In the genomic region with DNA sequence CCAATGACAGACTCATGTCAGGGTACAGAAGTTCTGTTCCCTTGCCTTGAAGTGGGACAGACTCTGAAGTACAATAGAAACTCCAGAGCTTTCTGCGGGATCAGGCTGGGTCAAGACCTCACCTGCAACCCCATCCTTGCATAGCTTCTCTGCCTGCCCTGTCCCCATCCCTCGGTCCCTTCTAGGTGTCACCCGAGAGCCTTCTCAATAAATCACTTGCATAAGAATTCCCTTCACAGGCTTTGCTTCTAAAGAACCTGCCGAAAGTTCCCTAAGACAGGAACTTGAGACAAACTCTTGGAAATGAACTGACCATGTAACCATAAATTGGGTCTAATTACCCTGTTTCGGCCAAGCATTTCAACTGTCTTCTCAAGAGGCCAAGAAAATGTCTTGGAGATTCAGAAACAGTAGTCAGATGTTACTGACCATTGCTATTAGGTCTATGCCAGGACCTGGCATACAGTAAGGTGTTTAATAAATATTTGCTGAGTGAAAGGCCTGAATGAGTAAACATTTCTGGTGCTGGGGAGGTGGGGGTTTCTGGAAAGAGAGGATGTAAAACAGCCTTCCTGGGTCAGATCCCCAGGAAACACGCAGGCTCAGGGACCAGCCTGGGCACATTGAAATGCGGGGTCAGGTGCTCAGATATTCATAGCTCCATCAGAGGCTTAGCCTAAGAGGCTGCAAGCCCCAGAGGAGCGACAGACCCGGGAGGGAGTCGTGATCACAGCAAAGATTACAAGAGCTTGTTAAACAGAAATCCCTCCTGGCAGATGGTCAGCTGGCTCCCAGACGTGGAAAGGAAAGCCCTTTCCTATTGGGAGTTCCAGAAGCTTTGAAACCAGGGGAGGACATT, we compare ENCODE assay signal across 19 cellular contexts.
DNase-seq lines count a peak whose midpoint lies in the region; ATAC-seq and TF ChIP-seq lines count a peak whose summit lies in the region.
"Had no signal": no experiment of that assay in that cellular context is flagged by ENCODE, and none has a peak within 500 bp of the region (broad histone marks: within the 10 kb centered on the region; RNA-seq: fewer than 3 reads in every experiment).

No MANE protein-coding gene starts in this region.

- ATAC-seq in right lobe of liver (peak; percentile 28 to 72 (median 53)), GM18867 (IDR thresholded peaks at IDR 0.05; ENCODE audit: unreplicated experiment) (no peak)
- no peak for ATAC-seq in stimulated activated memory B cell treated with anti-CD40 and anti-IgM and Interleukin-4, amounts not matched to agents 10 μg/mL and 1 μg/mL and 100 μg/mL, for 72 hours
- ATAC-seq: activated CD8-positive, alpha-beta T cell treated with anti-CD3 and anti-CD28 coated beads for 36 hours; activated T-cell treated with anti-CD3 and anti-CD28 coated beads, Interleukin-2, amount 50 U/mL, for 4 hours; naive thymus-derived CD8-positive, alpha-beta T cell had no signal

- whole genome bisulfite sequencing in right lobe of liver (ENCODE audit: insufficient coverage, low coverage, low lambda C conversion rate, missing lambda C conversion rate), result 12% methylated on average over 10 of the region's 11 CpGs

- DNase-seq in DMS53 treated with DMSO at 0.1 percent for 48 hours (lab: John Stamatoyannopoulos, UW; ENCODE audit: unreplicated experiment) (peak; percentile 71), NCI-H2196 (lab: John Stamatoyannopoulos, UW; ENCODE audit: unreplicated experiment) (peak; percentile 73), SHP77 treated with DMSO at 0.1 percent for 48 hours (lab: John Stamatoyannopoulos, UW) (peak; percentile 63), right lobe of liver (no peak), GM13977 (ENCODE audit: low spot score) (no peak), KG1 (lab: John Stamatoyannopoulos, UW) (no peak)
- DNase-seq: activated B cell treated with CpG ODN at 0.5 μM for 24 hours; activated CD8-positive, alpha-beta T cell treated with anti-CD3 and anti-CD28 coated beads for 36 hours; activated T-cell treated with anti-CD3 and anti-CD28 coated beads, Interleukin-2, amount 50 U/mL, for 4 hours; CD8-positive, alpha-beta memory T cell; kidney; naive thymus-derived CD8-positive, alpha-beta T cell; NCI-H2081 treated with DMSO at 0.1 percent for 48 hours; stimulated activated CD4-positive, alpha-beta T cell treated with anti-CD3 and anti-CD28 coated beads, Interleukin-4, amount 100 ng/mL, for 1 hour had no signal

- peaks cover 10% of the 10 kb centered on the region for H3K9me3 Mint-ChIP-seq in stimulated activated memory B cell treated with anti-CD40 and anti-IgM and Interleukin-4, amounts not matched to agents 10 μg/mL and 1 μg/mL and 100 μg/mL, for 72 hours
- H3K9me3 Mint-ChIP-seq: activated CD8-positive, alpha-beta T cell treated with anti-CD3 and anti-CD28 coated beads for 36 hours; activated naive CD4-positive, alpha-beta T cell treated with anti-CD3 and anti-CD28 coated beads, Interleukin-2, amount 50 U/mL, for 24 hours; activated T-cell treated with anti-CD3 and anti-CD28 coated beads, Interleukin-2, amount 50 U/mL, for 4 hours; T-helper 1 cell treated with Interleukin-12 subunit alpha and Interleukin-12 subunit beta and Interleukin-4 antibody, amounts not matched to agents 30 μg/mL and 1 μg/mL, for 36 hours had no signal

- H3K36me3 ChIP-seq in right lobe of liver, result no peaks in the 10 kb centered on the region

- intact Hi-C loops in right lobe of liver (cut with DNase I), result no loop called here

- no peaks in the 10 kb centered on the region for H3K9me3 ChIP-seq in right lobe of liver

- no peaks in the 10 kb centered on the region for H3K4me1 Mint-ChIP-seq in stimulated activated memory B cell treated with anti-CD40 and anti-IgM and Interleukin-4, amounts not matched to agents 10 μg/mL and 1 μg/mL and 100 μg/mL, for 72 hours
- H3K4me1 Mint-ChIP-seq: activated B cell treated with CpG ODN at 0.5 μM for 24 hours; activated naive CD4-positive, alpha-beta T cell treated with anti-CD3 and anti-CD28 coated beads, Interleukin-2, amount 50 U/mL, for 24 hours; CD8-positive, alpha-beta memory T cell; memory B cell had no signal

- peaks cover 48% of the 10 kb centered on the region for H3K27me3 Mint-ChIP-seq in stimulated activated memory B cell treated with anti-CD40 and anti-IgM and Interleukin-4, amounts not matched to agents 10 μg/mL and 1 μg/mL and 100 μg/mL, for 72 hours

- no peak overlapping the region for H3K27ac ChIP-seq in right lobe of liver

- peaks cover 0 to 10% (median 0%) of the 10 kb centered on the region in 4 donors for H3K4me1 ChIP-seq in right lobe of liver

- no peak for TF ChIP-seq POLR2A in right lobe of liver (IDR thresholded peaks at IDR 0.05)

- no peak for TF ChIP-seq CTCF in right lobe of liver (IDR thresholded peaks at IDR 0.05)
- TF ChIP-seq CTCF in GM13977 (IDR thresholded peaks at IDR 0.05; ENCODE audit: extremely low read depth, insufficient read depth, missing control alignments), result no peak

- no peak overlapping the region for H3K4me3 Mint-ChIP-seq in stimulated activated memory B cell treated with anti-CD40 and anti-IgM and Interleukin-4, amounts not matched to agents 10 μg/mL and 1 μg/mL and 100 μg/mL, for 72 hours
- H3K4me3 Mint-ChIP-seq: activated B cell treated with CpG ODN at 0.5 μM for 24 hours; activated CD8-positive, alpha-beta T cell treated with anti-CD3 and anti-CD28 coated beads for 36 hours; activated naive CD4-positive, alpha-beta T cell treated with anti-CD3 and anti-CD28 coated beads, Interleukin-2, amount 50 U/mL, for 24 hours; activated T-cell treated with anti-CD3 and anti-CD28 coated beads, Interleukin-2, amount 50 U/mL, for 4 hours; CD8-positive, alpha-beta memory T cell; memory B cell; naive thymus-derived CD8-positive, alpha-beta T cell; T-helper 1 cell treated with Interleukin-12 subunit alpha and Interleukin-12 subunit beta and Interleukin-4 antibody, amounts not matched to agents 30 μg/mL and 1 μg/mL, for 36 hours had no signal

- H3K27me3 ChIP-seq in right lobe of liver, result no peaks in the 10 kb centered on the region

- H3K4me3 ChIP-seq in right lobe of liver, result no peak overlapping the region

- in situ Hi-C loops in GM13977 (cut with MboI; ENCODE audit: low pct_unique_long_range_greater_than_20kb, low sequenced_read_pairs, unreplicated experiment), result no loop called here

- no peak overlapping the region for H3K27ac Mint-ChIP-seq in stimulated activated memory B cell treated with anti-CD40 and anti-IgM and Interleukin-4, amounts not matched to agents 10 μg/mL and 1 μg/mL and 100 μg/mL, for 72 hours
- H3K27ac Mint-ChIP-seq: activated B cell treated with CpG ODN at 0.5 μM for 24 hours; activated CD8-positive, alpha-beta T cell treated with anti-CD3 and anti-CD28 coated beads for 36 hours; activated naive CD4-positive, alpha-beta T cell treated with anti-CD3 and anti-CD28 coated beads, Interleukin-2, amount 50 U/mL, for 24 hours; CD8-positive, alpha-beta memory T cell; memory B cell; T-helper 1 cell treated with Interleukin-12 subunit alpha and Interleukin-12 subunit beta and Interleukin-4 antibody, amounts not matched to agents 30 μg/mL and 1 μg/mL, for 36 hours had no signal

- no peaks in the 10 kb centered on the region for H3K36me3 Mint-ChIP-seq in stimulated activated memory B cell treated with anti-CD40 and anti-IgM and Interleukin-4, amounts not matched to agents 10 μg/mL and 1 μg/mL and 100 μg/mL, for 72 hours
- H3K36me3 Mint-ChIP-seq: activated naive CD4-positive, alpha-beta T cell treated with anti-CD3 and anti-CD28 coated beads, Interleukin-2, amount 50 U/mL, for 24 hours; CD8-positive, alpha-beta memory T cell; memory B cell; naive thymus-derived CD8-positive, alpha-beta T cell had no signal

Comparison
In these comparisons a context has a peak if more than half of its experiments do, and no peak if none do; other contexts are left out.
1. DNase-seq: peak in DMS53 treated with DMSO at 0.1 percent for 48 hours (single experiment), NCI-H2196 (single experiment) and SHP77 treated with DMSO at 0.1 percent for 48 hours (single experiment); none in right lobe of liver (0 of 3), GM13977 (single experiment) and KG1 (single experiment).
2. ATAC-seq: peak in right lobe of liver (4 of 4); none in GM18867 (single experiment) and stimulated activated memory B cell treated with anti-CD40 and anti-IgM and Interleukin-4, amounts not matched to agents 10 μg/mL and 1 μg/mL and 100 μg/mL, for 72 hours (single experiment).